Comparison of ENCODE assay signal across 1 cellular context in the genomic region with DNA sequence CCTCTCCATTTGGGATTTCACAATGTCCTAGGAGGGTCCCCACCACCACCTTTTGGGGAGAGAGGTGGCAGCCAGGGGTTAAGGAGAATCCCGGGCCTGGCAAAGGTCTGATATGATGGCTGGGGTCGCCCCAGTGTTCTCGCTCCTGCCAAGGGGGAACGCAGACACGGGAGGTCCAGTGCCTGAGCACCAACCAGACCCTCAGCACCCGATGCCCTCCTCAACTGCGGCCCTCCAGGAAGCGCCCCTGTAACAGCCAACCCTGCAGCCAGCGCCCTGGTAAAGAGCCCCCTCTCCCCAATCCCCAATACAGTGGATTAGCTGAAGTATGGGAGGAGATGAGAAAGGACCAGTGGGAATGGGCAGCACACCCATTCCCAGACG.
TF ChIP-seq lines count a peak whose summit lies in the region.

No MANE protein-coding gene starts in this region.

TF ChIP-seq in K562, 482 proteins besides CTCF, POLR2A, EP300 and RAD21:
- TF ChIP-seq MTF1 (CRISPR knock-in tag; IDR thresholded peaks at IDR 0.05; ENCODE audit: borderline replicate concordance) (no peak), CEBPB (tag; IDR thresholded peaks at IDR 0.05) (peak; percentile 23; the same call in 1 of the 2 replicates), ZBTB7A (IDR thresholded peaks at IDR 0.05; ENCODE audit: borderline replicate concordance, control insufficient read depth, low read depth, low read length) (peak; percentile 42; the same call in 1 of the 2 replicates), CHCHD3 (CRISPR knock-in tag; IDR thresholded peaks at IDR 0.05) (no peak), NFE2 (IDR thresholded peaks at IDR 0.05; ENCODE audit: low read depth) (no peak), POLR2AphosphoS5 (IDR thresholded peaks at IDR 0.05; ENCODE audit: control insufficient read depth, insufficient read depth, low read depth, low read length) (peak; percentile 39; the same call in 1 of the 2 replicates), BMI1 (IDR thresholded peaks at IDR 0.05; ENCODE audit: low read length) (no peak), POLR2G (IDR thresholded peaks at IDR 0.05; ENCODE audit: low read depth, low read length) (peak; percentile 65), GABPA (tag; conservative IDR thresholded peaks at IDR 0.05; ENCODE audit: low read depth) (no peak), ZNF143 (CRISPR knock-in tag; IDR thresholded peaks at IDR 0.05) (0 out of 2 replicates have a peak, but pooled peaks have one; percentile 33), ELF2 (CRISPR knock-in tag; IDR thresholded peaks at IDR 0.05) (no peak), MXD1 (CRISPR knock-in tag; IDR thresholded peaks at IDR 0.05; ENCODE audit: borderline replicate concordance, poor library complexity, severe bottlenecking) (no peak), HNRNPL (IDR thresholded peaks at IDR 0.05; ENCODE audit: low read depth, low read length) (0 out of 2 replicates have a peak, but pooled peaks have one; percentile 40), STAG1 (CRISPR knock-in tag; IDR thresholded peaks at IDR 0.05; ENCODE audit: borderline replicate concordance) (peak; percentile 28; the same call in 1 of the 2 replicates), NUFIP1 (IDR thresholded peaks at IDR 0.05; ENCODE audit: partially characterized antibody) (no peak)
- TF ChIP-seq, protein P1, sequence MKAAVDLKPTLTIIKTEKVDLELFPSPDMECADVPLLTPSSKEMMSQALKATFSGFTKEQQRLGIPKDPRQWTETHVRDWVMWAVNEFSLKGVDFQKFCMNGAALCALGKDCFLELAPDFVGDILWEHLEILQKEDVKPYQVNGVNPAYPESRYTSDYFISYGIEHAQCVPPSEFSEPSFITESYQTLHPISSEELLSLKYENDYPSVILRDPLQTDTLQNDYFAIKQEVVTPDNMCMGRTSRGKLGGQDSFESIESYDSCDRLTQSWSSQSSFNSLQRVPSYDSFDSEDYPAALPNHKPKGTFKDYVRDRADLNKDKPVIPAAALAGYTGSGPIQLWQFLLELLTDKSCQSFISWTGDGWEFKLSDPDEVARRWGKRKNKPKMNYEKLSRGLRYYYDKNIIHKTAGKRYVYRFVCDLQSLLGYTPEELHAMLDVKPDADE (conservative IDR thresholded peaks at IDR 0.05; ENCODE audit: control insufficient read depth, low read depth, low read length): 0 out of 2 replicates have a peak, but pooled peaks have one; percentile 11
